In genomic region chr1:214330240-214330639, GRCh38 we compare ENCODE assay signal across 34 cellular contexts.
"Had no signal": no experiment of that assay in that cellular context is flagged by ENCODE, and none has a peak within 500 bp of the region (broad histone marks: within the 10 kb centered on the region; RNA-seq: fewer than 3 reads in every experiment).

No MANE protein-coding gene starts in this region.

- H3K36me3 ChIP-seq: ascending aorta, uterus had no signal

- H3K27me3 Mint-ChIP-seq: activated CD4-positive, alpha-beta memory T cell treated with anti-CD3 and anti-CD28 coated beads, Interleukin-2, amount 10 ng/mL, durations not matched to agents 7 days and 5 days; activated CD4-positive, alpha-beta T cell treated with anti-CD3 and anti-CD28 coated beads, Interleukin-2, amount 10 ng/mL, durations not matched to agents 7 days and 5 days; activated naive CD4-positive, alpha-beta T cell treated with anti-CD3 and anti-CD28 coated beads, Interleukin-2, amount 10 ng/mL, durations not matched to agents 7 days and 5 days; activated naive CD8-positive, alpha-beta T cell treated with anti-CD3 and anti-CD28 coated beads, Interleukin-2, amount 10 ng/mL, durations not matched to agents 7 days and 5 days; activated T-cell treated with anti-CD3 and anti-CD28 coated beads, Interleukin-2, amount 50 U/mL, for 24 hours; natural killer cell treated with Interleukin-12 subunit alpha and Interleukin-12 subunit beta and Interleukin-15 and Interleukin-18, amount 100 ng/mL, for 72 hours; stimulated activated naive B cell treated with anti-CD40 and anti-IgM and Interleukin-4, amounts not matched to agents 10 μg/mL and 1 μg/mL and 100 μg/mL, for 72 hours; T-helper 17 cell; type B pancreatic cell had no signal

- DNase-seq: activated CD4-positive, alpha-beta memory T cell treated with anti-CD3 and anti-CD28 coated beads, Interleukin-2, amount 10 ng/mL, durations not matched to agents 7 days and 5 days; activated CD4-positive, alpha-beta T cell treated with anti-CD3 and anti-CD28 coated beads for 1 hour; activated CD4-positive, alpha-beta T cell treated with anti-CD3 and anti-CD28 coated beads, Interleukin-2, amount 10 ng/mL, durations not matched to agents 7 days and 5 days; activated CD8-positive, alpha-beta memory T cell treated with anti-CD3 and anti-CD28 coated beads, Interleukin-2, amount 50 U/mL, for 48 hours; activated gamma-delta T cell; activated naive CD4-positive, alpha-beta T cell treated with anti-CD3 and anti-CD28 coated beads, Interleukin-2, amount 10 ng/mL, durations not matched to agents 7 days and 5 days; activated naive CD8-positive, alpha-beta T cell treated with anti-CD3 and anti-CD28 coated beads, Interleukin-2, amount 10 ng/mL, durations not matched to agents 7 days and 5 days; activated T-cell treated with anti-CD3 and anti-CD28 coated beads, Interleukin-2, amount 50 U/mL, for 24 hours; brain microvascular endothelial cell; central memory CD4-positive, alpha-beta T cell; gastrocnemius medialis; glutamatergic neuron; hippocampal formation; immature natural killer cell; kidney glomerular epithelial cell; left lung; mesendoderm; mucosa of descending colon; retina; sigmoid colon; small intestine; stimulated activated CD4-positive, alpha-beta T cell treated with anti-CD3 and anti-CD28 coated beads, Interleukin-15, amount 100 ng/mL, for 24 hours; stimulated activated CD4-positive, alpha-beta T cell treated with anti-CD3 and anti-CD28 coated beads, Interleukin-2, amount 100 ng/mL, for 24 hours; stimulated activated naive B cell treated with anti-CD40 and anti-IgM and Interleukin-4, amounts not matched to agents 10 μg/mL and 1 μg/mL and 100 μg/mL, for 72 hours; T-helper 17 cell; T1000; testis; uterus had no signal

- H3K4me1 ChIP-seq: ascending aorta, left lung, uterus had no signal

- ATAC-seq: gastrocnemius medialis; left lung; mucosa of descending colon; natural killer cell treated with Interleukin-12 subunit alpha and Interleukin-12 subunit beta and Interleukin-15 and Interleukin-18, amount 100 ng/mL, for 72 hours; SK-N-SH treated with all-trans-retinoic acid at 6 μM for 48 hours; stimulated activated naive B cell treated with anti-CD40 and anti-IgM and Interleukin-4, amounts not matched to agents 10 μg/mL and 1 μg/mL and 100 μg/mL, for 72 hours; T-helper 17 cell had no signal

- H3K4me3 Mint-ChIP-seq: activated CD4-positive, alpha-beta memory T cell treated with anti-CD3 and anti-CD28 coated beads, Interleukin-2, amount 10 ng/mL, durations not matched to agents 7 days and 5 days; activated CD4-positive, alpha-beta T cell treated with anti-CD3 and anti-CD28 coated beads, Interleukin-2, amount 10 ng/mL, durations not matched to agents 7 days and 5 days; activated naive CD4-positive, alpha-beta T cell treated with anti-CD3 and anti-CD28 coated beads, Interleukin-2, amount 10 ng/mL, durations not matched to agents 7 days and 5 days; activated naive CD8-positive, alpha-beta T cell treated with anti-CD3 and anti-CD28 coated beads, Interleukin-2, amount 10 ng/mL, durations not matched to agents 7 days and 5 days; activated T-cell treated with anti-CD3 and anti-CD28 coated beads, Interleukin-2, amount 50 U/mL, for 24 hours; immature natural killer cell; natural killer cell treated with Interleukin-12 subunit alpha and Interleukin-12 subunit beta and Interleukin-15 and Interleukin-18, amount 100 ng/mL, for 72 hours; stimulated activated naive B cell treated with anti-CD40 and anti-IgM and Interleukin-4, amounts not matched to agents 10 μg/mL and 1 μg/mL and 100 μg/mL, for 72 hours; T-helper 17 cell; type B pancreatic cell had no signal

- FAIRE-seq: endothelial cell of umbilical vein, small intestine had no signal

- H3K27ac Mint-ChIP-seq: activated CD4-positive, alpha-beta memory T cell treated with anti-CD3 and anti-CD28 coated beads, Interleukin-2, amount 10 ng/mL, durations not matched to agents 7 days and 5 days; activated CD4-positive, alpha-beta T cell treated with anti-CD3 and anti-CD28 coated beads, Interleukin-2, amount 10 ng/mL, durations not matched to agents 7 days and 5 days; activated naive CD4-positive, alpha-beta T cell treated with anti-CD3 and anti-CD28 coated beads, Interleukin-2, amount 10 ng/mL, durations not matched to agents 7 days and 5 days; activated naive CD8-positive, alpha-beta T cell treated with anti-CD3 and anti-CD28 coated beads, Interleukin-2, amount 10 ng/mL, durations not matched to agents 7 days and 5 days; activated T-cell treated with anti-CD3 and anti-CD28 coated beads, Interleukin-2, amount 50 U/mL, for 24 hours; immature natural killer cell; natural killer cell treated with Interleukin-12 subunit alpha and Interleukin-12 subunit beta and Interleukin-15 and Interleukin-18, amount 100 ng/mL, for 72 hours; stimulated activated naive B cell treated with anti-CD40 and anti-IgM and Interleukin-4, amounts not matched to agents 10 μg/mL and 1 μg/mL and 100 μg/mL, for 72 hours; T-helper 17 cell; type B pancreatic cell had no signal

- H3K27me3 ChIP-seq: ascending aorta, brain microvascular endothelial cell, gastrocnemius medialis, left lung, sigmoid colon, testis, uterus had no signal

- H3K9me3 ChIP-seq: ascending aorta, gastrocnemius medialis, left lung, mucosa of descending colon, sigmoid colon, testis, uterus had no signal

- H3K4me3 ChIP-seq: ascending aorta, gastrocnemius medialis, left lung, lung, mucosa of descending colon, sigmoid colon, testis, uterus had no signal

- H3K27ac ChIP-seq: ascending aorta, brain microvascular endothelial cell, left lung, sigmoid colon, testis, uterus had no signal

- H3K36me3 Mint-ChIP-seq: natural killer cell treated with Interleukin-12 subunit alpha and Interleukin-12 subunit beta and Interleukin-15 and Interleukin-18, amount 100 ng/mL, for 72 hours had no signal

- H3K9me3 Mint-ChIP-seq: activated CD4-positive, alpha-beta memory T cell treated with anti-CD3 and anti-CD28 coated beads, Interleukin-2, amount 10 ng/mL, durations not matched to agents 7 days and 5 days; activated CD4-positive, alpha-beta T cell treated with anti-CD3 and anti-CD28 coated beads, Interleukin-2, amount 10 ng/mL, durations not matched to agents 7 days and 5 days; activated naive CD4-positive, alpha-beta T cell treated with anti-CD3 and anti-CD28 coated beads, Interleukin-2, amount 10 ng/mL, durations not matched to agents 7 days and 5 days; activated naive CD8-positive, alpha-beta T cell treated with anti-CD3 and anti-CD28 coated beads, Interleukin-2, amount 10 ng/mL, durations not matched to agents 7 days and 5 days; activated T-cell treated with anti-CD3 and anti-CD28 coated beads, Interleukin-2, amount 50 U/mL, for 24 hours; immature natural killer cell; natural killer cell treated with Interleukin-12 subunit alpha and Interleukin-12 subunit beta and Interleukin-15 and Interleukin-18, amount 100 ng/mL, for 72 hours; stimulated activated naive B cell treated with anti-CD40 and anti-IgM and Interleukin-4, amounts not matched to agents 10 μg/mL and 1 μg/mL and 100 μg/mL, for 72 hours; type B pancreatic cell had no signal
